In the genomic region with DNA sequence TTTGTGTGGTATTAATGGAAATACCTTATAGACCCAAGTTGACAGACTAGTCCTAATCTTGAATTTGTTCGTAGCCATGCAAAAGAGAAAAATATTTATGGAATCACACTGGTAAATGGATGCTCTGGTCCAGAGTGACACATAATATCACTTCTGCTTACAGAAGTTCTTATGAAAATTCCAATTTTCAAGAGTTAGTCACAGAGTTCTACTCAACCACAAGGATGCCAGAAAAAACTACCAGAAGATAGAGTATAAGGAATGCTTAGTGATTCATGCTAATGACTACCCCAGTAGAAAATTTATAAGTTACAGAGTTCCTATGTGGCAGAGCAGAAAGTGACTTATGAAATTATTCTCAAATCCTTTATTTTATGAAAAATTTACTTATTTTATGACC, we compare ENCODE assay signal across 19 cellular contexts.
DNase-seq lines count a peak whose midpoint lies in the region; ATAC-seq, FAIRE-seq and TF ChIP-seq lines count a peak whose summit lies in the region.
"Had no signal": no experiment of that assay in that cellular context is flagged by ENCODE, and none has a peak within 500 bp of the region (broad histone marks: within the 10 kb centered on the region; RNA-seq: fewer than 3 reads in every experiment).

No MANE protein-coding gene starts in this region.

- H3K4me3 ChIP-seq in A549, result no peak overlapping the region
- H3K4me3 ChIP-seq in esophagus squamous epithelium, result no peak overlapping the region
- H3K4me3 ChIP-seq: right lobe of liver, transverse colon had no signal

- no peak overlapping the region for H3K27ac ChIP-seq in A549
- no peak overlapping the region for H3K27ac ChIP-seq in esophagus squamous epithelium
- H3K27ac ChIP-seq: right lobe of liver, transverse colon had no signal

- POLR2A ChIA-PET in A549 (lab: Yijun Ruan, JAX), result no interaction called here

- CTCF ChIA-PET in A549 (lab: Yijun Ruan, JAX), result no interaction called here

- H3K9me3 ChIP-seq in A549, result no peaks in the 10 kb centered on the region
- no peaks in the 10 kb centered on the region for H3K9me3 ChIP-seq in esophagus squamous epithelium
- H3K9me3 ChIP-seq: right lobe of liver, transverse colon had no signal

- H3K4me2 ChIP-seq in A549, result no peak overlapping the region

- ATAC-seq in A549 (peak in 1 of 2 experiments; percentile 19; a peak in 1 of 6 replicates), HG03521 (IDR thresholded peaks at IDR 0.05; ENCODE audit: unreplicated experiment) (no peak), GM21717 (IDR thresholded peaks at IDR 0.05; ENCODE audit: unreplicated experiment) (no peak), left ventricle myocardium superior (no peak)
- ATAC-seq: right lobe of liver had no signal

- TF ChIP-seq POLR2A in A549 (IDR thresholded peaks at IDR 0.05; ENCODE audit: low read length) (no peak), H54 (IDR thresholded peaks at IDR 0.05; ENCODE audit: low read depth, low read length) (no peak), esophagus squamous epithelium (IDR thresholded peaks at IDR 0.05) (no peak)

- TF ChIP-seq RAD21 in A549 (conservative IDR thresholded peaks at IDR 0.05 in 1 of 2, IDR thresholded peaks at IDR 0.05 in 1 of 2), result no peak

- peak in 1 of 2 experiments; percentile 1 for DNase-seq in A549 (ENCODE audit: low read depth in 1 of 2, low spot score in 1 of 2)
- peak; percentile 6 for DNase-seq in H54 (ENCODE audit: insufficient read length, low spot score)
- peak; percentile 89 for DNase-seq in amniotic epithelial cell (ENCODE audit: low read depth)
- peak; percentile 61 for DNase-seq in glomerular visceral epithelial cell (ENCODE audit: extremely low spot score)
- no peak for DNase-seq in esophagus squamous epithelium (lab: John Stamatoyannopoulos, UW)
- DNase-seq in left ventricle myocardium superior, result no peak
- DNase-seq: activated CD4-positive, alpha-beta T cell treated with anti-CD3 and anti-CD28 coated beads, Interleukin-2, amount 50 U/mL, for 1 hour; activated naive CD8-positive, alpha-beta T cell treated with anti-CD3 and anti-CD28 coated beads, Interleukin-2, amount 10 ng/mL, durations not matched to agents 7 days and 5 days; activated T-cell treated with anti-CD3 and anti-CD28 coated beads, Interleukin-2, amount 50 U/mL, for 24 hours; erythroblast; NCI-H2029 treated with DMSO at 0.1 percent for 48 hours; NCI-H82; right lobe of liver; stimulated activated CD4-positive, alpha-beta T cell treated with anti-CD3 and anti-CD28 coated beads, Interleukin-4, amount 100 ng/mL, for 1 hour; T-helper 9 cell; transverse colon had no signal

- FAIRE-seq in A549 (lab: Jason Lieb, UNC), result peak; percentile 85
- no peak for FAIRE-seq in H54 (lab: Jason Lieb, UNC)
- FAIRE-seq: A204.1 had no signal

- no peaks in the 10 kb centered on the region for H3K4me1 ChIP-seq in A549
- H3K4me1 ChIP-seq in esophagus squamous epithelium, result no peaks in the 10 kb centered on the region
- H3K4me1 ChIP-seq: right lobe of liver, transverse colon had no signal

- no peaks in the 10 kb centered on the region for H3K27me3 ChIP-seq in esophagus squamous epithelium
- H3K27me3 ChIP-seq: right lobe of liver, transverse colon had no signal

- no peak for TF ChIP-seq EP300 in A549 (IDR thresholded peaks at IDR 0.05)

- TF ChIP-seq CTCF in A549 (IDR thresholded peaks at IDR 0.05), result no peak
- no peak for TF ChIP-seq CTCF in esophagus squamous epithelium (IDR thresholded peaks at IDR 0.05)

- intact Hi-C loops in esophagus squamous epithelium (cut with DNase I), result no loop called here
- intact Hi-C loops in left ventricle myocardium superior (cut with micrococcal nuclease), result no loop called here

- WGBS in A549 (ENCODE audit: missing lambda C conversion rate), result 29% methylated on average over 1 of the region's 1 CpG
- WGBS in esophagus squamous epithelium, 2 donors, result 88 to 93% methylated on average over 1 of the region's 1 CpG

- no peaks in the 10 kb centered on the region for H3K36me3 ChIP-seq in esophagus squamous epithelium
- H3K36me3 ChIP-seq: right lobe of liver, transverse colon had no signal

TF ChIP-seq in A549, 52 proteins besides CTCF, POLR2A, EP300 and RAD21:
- TF ChIP-seq HOXB13 (CRISPR knock-in tag; IDR thresholded peaks at IDR 0.05; ENCODE audit: low read depth) (no peak), FOSL2 (IDR thresholded peaks at IDR 0.05) (no peak), FOSL2 (CRISPR knock-in tag; IDR thresholded peaks at IDR 0.05) (no peak), ZFP36 (IDR thresholded peaks at IDR 0.05; ENCODE audit: borderline replicate concordance, partially characterized antibody) (no peak), ZNF302 (CRISPR knock-in tag; IDR thresholded peaks at IDR 0.05) (no peak), POLR2AphosphoS2 (conservative IDR thresholded peaks at IDR 0.05; ENCODE audit: low read length) (no peak), ZSCAN20 (CRISPR knock-in tag; IDR thresholded peaks at IDR 0.05) (no peak), EHF (CRISPR knock-in tag; IDR thresholded peaks at IDR 0.05) (no peak), NPAS2 (CRISPR knock-in tag; IDR thresholded peaks at IDR 0.05; ENCODE audit: borderline replicate concordance) (no peak)
- TF ChIP-seq, protein P1, sequence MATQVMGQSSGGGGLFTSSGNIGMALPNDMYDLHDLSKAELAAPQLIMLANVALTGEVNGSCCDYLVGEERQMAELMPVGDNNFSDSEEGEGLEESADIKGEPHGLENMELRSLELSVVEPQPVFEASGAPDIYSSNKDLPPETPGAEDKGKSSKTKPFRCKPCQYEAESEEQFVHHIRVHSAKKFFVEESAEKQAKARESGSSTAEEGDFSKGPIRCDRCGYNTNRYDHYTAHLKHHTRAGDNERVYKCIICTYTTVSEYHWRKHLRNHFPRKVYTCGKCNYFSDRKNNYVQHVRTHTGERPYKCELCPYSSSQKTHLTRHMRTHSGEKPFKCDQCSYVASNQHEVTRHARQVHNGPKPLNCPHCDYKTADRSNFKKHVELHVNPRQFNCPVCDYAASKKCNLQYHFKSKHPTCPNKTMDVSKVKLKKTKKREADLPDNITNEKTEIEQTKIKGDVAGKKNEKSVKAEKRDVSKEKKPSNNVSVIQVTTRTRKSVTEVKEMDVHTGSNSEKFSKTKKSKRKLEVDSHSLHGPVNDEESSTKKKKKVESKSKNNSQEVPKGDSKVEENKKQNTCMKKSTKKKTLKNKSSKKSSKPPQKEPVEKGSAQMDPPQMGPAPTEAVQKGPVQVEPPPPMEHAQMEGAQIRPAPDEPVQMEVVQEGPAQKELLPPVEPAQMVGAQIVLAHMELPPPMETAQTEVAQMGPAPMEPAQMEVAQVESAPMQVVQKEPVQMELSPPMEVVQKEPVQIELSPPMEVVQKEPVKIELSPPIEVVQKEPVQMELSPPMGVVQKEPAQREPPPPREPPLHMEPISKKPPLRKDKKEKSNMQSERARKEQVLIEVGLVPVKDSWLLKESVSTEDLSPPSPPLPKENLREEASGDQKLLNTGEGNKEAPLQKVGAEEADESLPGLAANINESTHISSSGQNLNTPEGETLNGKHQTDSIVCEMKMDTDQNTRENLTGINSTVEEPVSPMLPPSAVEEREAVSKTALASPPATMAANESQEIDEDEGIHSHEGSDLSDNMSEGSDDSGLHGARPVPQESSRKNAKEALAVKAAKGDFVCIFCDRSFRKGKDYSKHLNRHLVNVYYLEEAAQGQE (IDR thresholded peaks at IDR 0.05), result no peak
- TF ChIP-seq, protein P2, sequence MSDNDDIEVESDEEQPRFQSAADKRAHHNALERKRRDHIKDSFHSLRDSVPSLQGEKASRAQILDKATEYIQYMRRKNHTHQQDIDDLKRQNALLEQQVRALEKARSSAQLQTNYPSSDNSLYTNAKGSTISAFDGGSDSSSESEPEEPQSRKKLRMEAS (IDR thresholded peaks at IDR 0.05), result no peak

Comparison
In these comparisons a context has a peak if more than half of its experiments do, and no peak if none do; other contexts are left out.
1. DNase-seq: peak in H54 (single experiment), amniotic epithelial cell (single experiment) and glomerular visceral epithelial cell (single experiment); none in esophagus squamous epithelium (single experiment) and left ventricle myocardium superior (single experiment).